In the genomic region with DNA sequence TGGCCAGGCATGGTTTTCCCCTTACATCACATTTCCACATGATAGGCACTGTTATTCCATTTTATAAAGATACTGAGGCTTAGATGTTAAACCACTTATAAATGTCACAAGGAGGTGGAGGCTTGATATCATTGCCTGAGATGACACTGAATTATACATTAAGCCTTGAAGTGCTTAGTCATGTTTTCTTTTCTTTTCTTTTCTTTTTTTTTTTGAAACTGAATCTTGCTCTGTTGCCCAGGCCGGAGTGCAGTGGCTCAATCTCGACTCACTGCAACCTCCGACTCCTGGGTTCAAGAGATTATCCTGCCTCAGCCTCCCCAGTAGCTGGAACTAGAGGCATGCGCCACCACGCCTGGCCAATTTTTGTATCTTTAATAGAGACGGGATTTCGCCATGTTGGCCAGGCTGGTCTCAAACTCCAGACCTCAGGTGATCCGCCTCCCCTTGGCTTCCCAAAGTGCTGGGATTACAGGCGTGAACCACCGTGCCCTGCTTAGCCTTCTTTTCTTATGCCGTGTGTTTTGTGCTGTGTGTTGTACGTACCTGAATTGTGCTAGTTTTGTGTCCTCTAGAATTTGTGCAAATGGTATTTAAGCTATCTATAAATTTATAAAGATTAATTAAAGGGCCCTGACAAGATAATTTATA, we compare ENCODE assay signal across 8 cellular contexts. TPM values are rescaled to one million over a fixed set of nuclear protein-coding genes. Genes with fewer than 3 reads are reported as not detected.
A peak's percentile ranks its signal among the peaks of the same experiment; 100 is the strongest.
DNase-seq lines count a peak whose midpoint lies in the region; ATAC-seq, FAIRE-seq and TF ChIP-seq lines count a peak whose summit lies in the region.

No MANE protein-coding gene starts in this region.

- in situ Hi-C loops in HepG2 (cut with HindIII; ENCODE audit: extremely low pct_ligation_motif_present, low pct_unique_long_range_greater_than_20kb), result no loop called here

- FAIRE-seq in HepG2 (lab: Jason Lieb, UNC) (no peak), urothelium cell line (lab: Jason Lieb, UNC) (no peak)

- H3K27me3 Mint-ChIP-seq in activated naive CD4-positive, alpha-beta T cell treated with anti-CD3 and anti-CD28 coated beads, Interleukin-2, amount 10 ng/mL, durations not matched to agents 7 days and 5 days, result no peaks in the 10 kb centered on the region

- no peak for TF ChIP-seq RAD21 in HepG2 (CRISPR knock-in tag; IDR thresholded peaks at IDR 0.05)

- H3K4me1 Mint-ChIP-seq in activated naive CD4-positive, alpha-beta T cell treated with anti-CD3 and anti-CD28 coated beads, Interleukin-2, amount 10 ng/mL, durations not matched to agents 7 days and 5 days, result peaks cover 35% of the 10 kb centered on the region

- 0 out of 2 replicates have a peak, but pooled peaks cover 4% of the 10 kb centered on the region for H4K20me1 ChIP-seq in HepG2 (ENCODE audit: insufficient read depth, low read length)

- POLR2A ChIA-PET in HepG2 (lab: Yijun Ruan, JAX), result interaction anchor here (0.6 to 2.1 kb wide), 17 partner anchors 10 to 307 kb away, joined by 3 to 20 read pairs (median 5); a partner anchor contains a TSS

- H3K36me3 ChIP-seq in adrenal gland (replicated peaks in 1 of 2) (peaks cover 0 to 7% of the 10 kb centered on the region in 2 donors), HepG2 (replicated peaks in 1 of 2; ENCODE audit: control insufficient read depth in 1 of 2, insufficient read depth in 2 of 2, low read length in 2 of 2) (peaks cover 5 to 9% of the 10 kb centered on the region in 2 experiments; a peak in 3 of 5 replicates), tibial nerve (peaks cover 0 to 32% (median 4%) of the 10 kb centered on the region in 3 donors)

- peaks cover 49% of the 10 kb centered on the region for H3K79me2 ChIP-seq in HepG2 (ENCODE audit: insufficient read depth, low read length)

- peak overlapping the region in 2 of 4 donors; percentile 54 to 67 for H3K4me3 ChIP-seq in adrenal gland
- peak overlapping the region; percentile 82 to 85 (median 84) for H3K4me3 ChIP-seq in HepG2 (replicated peaks in 1 of 3; ENCODE audit: insufficient read depth in 1 of 3, low read depth in 2 of 3, low read length in 3 of 3)
- H3K4me3 ChIP-seq in tibial nerve, result peak overlapping the region in 3 of 4 donors; percentile 83 to 94 (median 85)

- H3K9me3 ChIP-seq in adrenal gland (replicated peaks in 1 of 3), result no peaks in the 10 kb centered on the region
- no peaks in the 10 kb centered on the region for H3K9me3 ChIP-seq in HepG2 (ENCODE audit: low read length)
- no peaks in the 10 kb centered on the region for H3K9me3 ChIP-seq in tibial nerve

- H3K4me1 ChIP-seq in adrenal gland (replicated peaks in 1 of 2) (peaks cover 18 to 19% of the 10 kb centered on the region in 2 donors), HepG2 (ENCODE audit: insufficient read depth, low read length) (peaks cover 34% of the 10 kb centered on the region), tibial nerve (peaks cover 0 to 30% (median 14%) of the 10 kb centered on the region in 4 donors)

- peak overlapping the region; percentile 99 for H3K9ac ChIP-seq in HepG2 (ENCODE audit: insufficient read depth, low read depth, low read length)

- no peak for ATAC-seq in HepG2
- no peak for ATAC-seq in GM18870 (IDR thresholded peaks at IDR 0.05; ENCODE audit: unreplicated experiment)

- BruUV-seq in HepG2 (replicated peaks; lab: Mats Ljungman, UMichigan), result TSS peak; percentile 70

- CTCF ChIA-PET in activated naive CD4-positive, alpha-beta T cell treated with anti-CD3 and anti-CD28 coated beads, Interleukin-2, amount 10 ng/mL, durations not matched to agents 7 days and 5 days (lab: Charles Lee), result no interaction called here
- CTCF ChIA-PET in HepG2 (lab: Yijun Ruan, JAX; ENCODE audit: low intra/inter-chr PET ratio, low total read pairs), result interaction anchor here (0.7 kb wide), 1 partner anchor 34 kb away, joined by 3 read pairs; no protein-coding TSS in a partner anchor

- H3K27ac ChIP-seq in adrenal gland (peak overlapping the region; percentile 77 to 98 (median 96)), HepG2 (ENCODE audit: extremely low read length, insufficient read depth, low read length) (peak overlapping the region; percentile 99), tibial nerve (peak overlapping the region in 1 of 4 donors; percentile 96)

- no peak for DNase-seq in activated naive CD4-positive, alpha-beta T cell treated with anti-CD3 and anti-CD28 coated beads, Interleukin-2, amount 10 ng/mL, durations not matched to agents 7 days and 5 days
- DNase-seq in activated naive CD4-positive, alpha-beta T cell treated with anti-CD3 and anti-CD28 coated beads, Interleukin-2, amount 50 U/mL, for 16 hours, result no peak
- DNase-seq in adrenal gland (no peak), HepG2 (ENCODE audit: low spot score) (no peak), tibial nerve (ENCODE audit: low spot score in 2 of 2) (no peak), urothelium cell line (ENCODE audit: low spot score) (no peak), dedifferentiated amniotic fluid mesenchymal stem cell (ENCODE audit: extremely low spot score) (no peak)

- intact Hi-C loops in adrenal gland (cut with DNase I), result no loop called here
- intact Hi-C loops in HepG2 (cut with micrococcal nuclease; ENCODE audit: unreplicated experiment), result loop anchor here (5.0 kb wide), 1 partner anchor 50 kb away; a partner anchor contains a TSS

- H3K36me3 Mint-ChIP-seq in activated naive CD4-positive, alpha-beta T cell treated with anti-CD3 and anti-CD28 coated beads, Interleukin-2, amount 10 ng/mL, durations not matched to agents 7 days and 5 days, result peaks cover 23% of the 10 kb centered on the region

- TF ChIP-seq POLR2A in adrenal gland (IDR thresholded peaks at IDR 0.05) (peak in 1 of 2 donors; percentile 13), HepG2 (IDR thresholded peaks at IDR 0.05; ENCODE audit: insufficient read depth in 1 of 2, low read depth in 2 of 2, low read length in 2 of 2) (no peak), tibial nerve (IDR thresholded peaks at IDR 0.05) (no peak)

- TF ChIP-seq CTCF in adrenal gland (IDR thresholded peaks at IDR 0.05) (no peak), HepG2 (CRISPR knock-in tag; IDR thresholded peaks at IDR 0.05) (no peak), tibial nerve (IDR thresholded peaks at IDR 0.05) (no peak)

- H2AFZ ChIP-seq in HepG2 (ENCODE audit: low read length), result no peak overlapping the region

- no peaks in the 10 kb centered on the region for H3K27me3 ChIP-seq in adrenal gland
- no peaks in the 10 kb centered on the region; a peak in 1 of 5 replicates for H3K27me3 ChIP-seq in HepG2 (ENCODE audit: control insufficient read depth in 1 of 2, insufficient read depth in 2 of 2, low read length in 2 of 2)
- H3K27me3 ChIP-seq in tibial nerve, result no peaks in the 10 kb centered on the region

- TF ChIP-seq EP300 in HepG2 (IDR thresholded peaks at IDR 0.05; ENCODE audit: low read depth in 2 of 2, low read length in 2 of 2) (no peak), HepG2 (CRISPR knock-in tag; IDR thresholded peaks at IDR 0.05; ENCODE audit: borderline replicate concordance) (no peak), tibial nerve (IDR thresholded peaks at IDR 0.05) (no peak)

- peak overlapping the region; percentile 93 for H3K4me2 ChIP-seq in HepG2 (ENCODE audit: low read depth, low read length)

- H3K27ac Mint-ChIP-seq in activated naive CD4-positive, alpha-beta T cell treated with anti-CD3 and anti-CD28 coated beads, Interleukin-2, amount 10 ng/mL, durations not matched to agents 7 days and 5 days, result peak overlapping the region; percentile 98

- 66 to 79% (median 75%) methylated on average over 12 of the region's 12 CpGs for WGBS in adrenal gland, 4 donors
- 59% methylated on average over 12 of the region's 12 CpGs for WGBS in HepG2 (ENCODE audit: low lambda C conversion rate)
- 86 to 88% methylated on average over 12 of the region's 12 CpGs for WGBS in tibial nerve, 2 donors

- H3K4me3 Mint-ChIP-seq in activated naive CD4-positive, alpha-beta T cell treated with anti-CD3 and anti-CD28 coated beads, Interleukin-2, amount 10 ng/mL, durations not matched to agents 7 days and 5 days, result peak overlapping the region; percentile 88

- no peaks in the 10 kb centered on the region for H3K9me3 Mint-ChIP-seq in activated naive CD4-positive, alpha-beta T cell treated with anti-CD3 and anti-CD28 coated beads, Interleukin-2, amount 10 ng/mL, durations not matched to agents 7 days and 5 days

RNA-seq across cellular contexts. Expression of a gene that starts 1.2 kb away (rescaled TPM):
- total RNA-seq in adrenal gland, result 100 to 1,000 TPM in 2 of 8 donors, 10 to 100 TPM in 6; 55.0 to 122 (median 76.5) TPM
- 100 to 1,000 TPM in 1 of 3 donors, 10 to 100 TPM in 2; 21.9 to 166 (median 25.6) TPM for polyA plus RNA-seq in adrenal gland
- total RNA-seq in HepG2 (2016; rRNA removed; fragmentation: Illumina TruSeq; extraction: Trizol), result 75.3 and 77.0 TPM in 2 replicates
- total RNA-seq in HepG2 (2016; cell fraction: cytosol; rRNA removed; fragmentation: Illumina TruSeq; extraction: Trizol; ENCODE audit: low read depth), result 25.0 and 28.5 TPM in 2 replicates
- 71.5 and 76.4 TPM in 2 replicates for total RNA-seq in HepG2 (2016; cell fraction: insoluble cytoplasmic fraction; rRNA removed; fragmentation: Illumina TruSeq; extraction: Trizol)
- 43.5 and 45.7 TPM in 2 replicates for total RNA-seq in HepG2 (2016; cell fraction: membrane; rRNA removed; fragmentation: Illumina TruSeq; extraction: Trizol)
- total RNA-seq in HepG2 (2016; cell fraction: nucleus; rRNA removed; fragmentation: Illumina TruSeq; extraction: Trizol), result 42.9 and 52.3 TPM in 2 replicates
- 79.9 and 83.3 TPM in 2 replicates for polyA plus RNA-seq in HepG2 (2011; rRNA removed)
- 73.4 and 79.2 TPM in 2 replicates for polyA plus RNA-seq in HepG2 (2011; cell fraction: cytosol; rRNA removed)
- polyA plus RNA-seq in HepG2 (2011; cell fraction: nucleus; rRNA removed), result 121 and 132 TPM in 2 replicates
- 51.0 and 51.3 TPM in 2 replicates for polyA plus RNA-seq in HepG2 (2012)
- polyA plus RNA-seq in HepG2 (2016; cell fraction: cytosol; fragmentation: Illumina TruSeq; extraction: Trizol; ENCODE audit: low read depth), result 9.0 and 9.9 TPM in 2 replicates
- polyA plus RNA-seq in HepG2 (2016; cell fraction: insoluble cytoplasmic fraction; fragmentation: Illumina TruSeq; extraction: Trizol; ENCODE audit: low read depth), result 60.7 and 69.6 TPM in 2 replicates
- polyA plus RNA-seq in HepG2 (2016; cell fraction: membrane; fragmentation: Illumina TruSeq; extraction: Trizol; ENCODE audit: low read depth), result 16.3 and 18.8 TPM in 2 replicates
- 95.3 and 101 TPM in 2 replicates for polyA plus RNA-seq in HepG2 (2016; cell fraction: nucleus; fragmentation: Illumina TruSeq; extraction: Trizol; ENCODE audit: insufficient read depth, low read depth)
- polyA minus RNA-seq in HepG2 (2011; rRNA and poly(A)+ RNA removed; ENCODE audit: low replicate concordance), result 68.2 and 70.0 TPM in 2 replicates
- polyA minus RNA-seq in HepG2 (2011; cell fraction: cytosol; rRNA and poly(A)+ RNA removed), result 33.7 and 41.2 TPM in 2 replicates
- polyA minus RNA-seq in HepG2 (2011; cell fraction: nucleus; rRNA and poly(A)+ RNA removed), result 60.1 and 62.8 TPM in 2 replicates
- total RNA-seq in tibial nerve, result 10 to 100 TPM; 37.6 to 53.0 (median 49.2) TPM

RNA-seq across cellular contexts. Expression of a gene that starts 10.5 kb away (rescaled TPM):
- total RNA-seq in adrenal gland, result 10 to 100 TPM; 23.0 to 56.5 (median 35.8) TPM
- 10 to 100 TPM in 2 of 3 donors, 1 to 10 TPM in 1; 4.3 to 61.0 (median 27.9) TPM for polyA plus RNA-seq in adrenal gland
- total RNA-seq in HepG2 (2016; rRNA removed; fragmentation: Illumina TruSeq; extraction: Trizol), result 5.9 and 9.9 TPM in 2 replicates
- 5.5 and 8.0 TPM in 2 replicates for total RNA-seq in HepG2 (2016; cell fraction: cytosol; rRNA removed; fragmentation: Illumina TruSeq; extraction: Trizol; ENCODE audit: low read depth)
- total RNA-seq in HepG2 (2016; cell fraction: insoluble cytoplasmic fraction; rRNA removed; fragmentation: Illumina TruSeq; extraction: Trizol), result 4.0 and 11.9 TPM in 2 replicates
- total RNA-seq in HepG2 (2016; cell fraction: membrane; rRNA removed; fragmentation: Illumina TruSeq; extraction: Trizol), result 3.5 and 3.8 TPM in 2 replicates
- total RNA-seq in HepG2 (2016; cell fraction: nucleus; rRNA removed; fragmentation: Illumina TruSeq; extraction: Trizol), result 13.2 and 15.4 TPM in 2 replicates
- polyA plus RNA-seq in HepG2 (2011; rRNA removed), result 14.3 and 17.1 TPM in 2 replicates
- 2.7 and 6.4 TPM in 2 replicates for polyA plus RNA-seq in HepG2 (2011; cell fraction: cytosol; rRNA removed)
- polyA plus RNA-seq in HepG2 (2011; cell fraction: nucleus; rRNA removed), result 179 and 209 TPM in 2 replicates
- 9.1 and 11.1 TPM in 2 replicates for polyA plus RNA-seq in HepG2 (2012)
- 0.66 and 0.77 TPM in 2 replicates for polyA plus RNA-seq in HepG2 (2016; cell fraction: cytosol; fragmentation: Illumina TruSeq; extraction: Trizol; ENCODE audit: low read depth)
- 4.2 and 5.3 TPM in 2 replicates for polyA plus RNA-seq in HepG2 (2016; cell fraction: insoluble cytoplasmic fraction; fragmentation: Illumina TruSeq; extraction: Trizol; ENCODE audit: low read depth)
- 1.1 and 2.1 TPM in 2 replicates for polyA plus RNA-seq in HepG2 (2016; cell fraction: membrane; fragmentation: Illumina TruSeq; extraction: Trizol; ENCODE audit: low read depth)
- polyA plus RNA-seq in HepG2 (2016; cell fraction: nucleus; fragmentation: Illumina TruSeq; extraction: Trizol; ENCODE audit: insufficient read depth, low read depth), result 28.1 and 39.8 TPM in 2 replicates
- polyA minus RNA-seq in HepG2 (2011; rRNA and poly(A)+ RNA removed; ENCODE audit: low replicate concordance), result 26.6 and 27.6 TPM in 2 replicates
- 8.2 and 9.7 TPM in 2 replicates for polyA minus RNA-seq in HepG2 (2011; cell fraction: cytosol; rRNA and poly(A)+ RNA removed)
- 35.3 and 35.7 TPM in 2 replicates for polyA minus RNA-seq in HepG2 (2011; cell fraction: nucleus; rRNA and poly(A)+ RNA removed)
- total RNA-seq in tibial nerve, result 10 to 100 TPM; 27.8 to 77.4 (median 52.1) TPM

RNA-seq across cellular contexts. Expression of a gene that starts 47.6 kb away (rescaled TPM):
- total RNA-seq in adrenal gland, result 100 to 1,000 TPM in 1 of 8 donors, 10 to 100 TPM in 7; 51.3 to 104 (median 69.9) TPM
- polyA plus RNA-seq in adrenal gland, result 100 to 1,000 TPM in 2 of 3 donors, 10 to 100 TPM in 1; 35.0 to 139 (median 126) TPM
- total RNA-seq in HepG2 (2016; rRNA removed; fragmentation: Illumina TruSeq; extraction: Trizol), result 33.1 and 36.7 TPM in 2 replicates
- 60.6 and 75.2 TPM in 2 replicates for total RNA-seq in HepG2 (2016; cell fraction: cytosol; rRNA removed; fragmentation: Illumina TruSeq; extraction: Trizol; ENCODE audit: low read depth)
- total RNA-seq in HepG2 (2016; cell fraction: insoluble cytoplasmic fraction; rRNA removed; fragmentation: Illumina TruSeq; extraction: Trizol), result 36.3 and 39.9 TPM in 2 replicates
- total RNA-seq in HepG2 (2016; cell fraction: membrane; rRNA removed; fragmentation: Illumina TruSeq; extraction: Trizol), result 52.5 and 64.2 TPM in 2 replicates
- 15.0 and 21.0 TPM in 2 replicates for total RNA-seq in HepG2 (2016; cell fraction: nucleus; rRNA removed; fragmentation: Illumina TruSeq; extraction: Trizol)
- polyA plus RNA-seq in HepG2 (2011; rRNA removed), result 30.8 and 34.0 TPM in 2 replicates
- 41.5 and 57.5 TPM in 2 replicates for polyA plus RNA-seq in HepG2 (2011; cell fraction: cytosol; rRNA removed)
- 41.3 and 52.4 TPM in 2 replicates for polyA plus RNA-seq in HepG2 (2011; cell fraction: nucleus; rRNA removed)
- 17.3 and 21.3 TPM in 2 replicates for polyA plus RNA-seq in HepG2 (2012)
- polyA plus RNA-seq in HepG2 (2016; cell fraction: cytosol; fragmentation: Illumina TruSeq; extraction: Trizol; ENCODE audit: low read depth), result 75.5 and 80.9 TPM in 2 replicates
- polyA plus RNA-seq in HepG2 (2016; cell fraction: insoluble cytoplasmic fraction; fragmentation: Illumina TruSeq; extraction: Trizol; ENCODE audit: low read depth), result 33.0 and 34.1 TPM in 2 replicates
- polyA plus RNA-seq in HepG2 (2016; cell fraction: membrane; fragmentation: Illumina TruSeq; extraction: Trizol; ENCODE audit: low read depth), result 56.8 and 65.7 TPM in 2 replicates
- 30.1 and 31.9 TPM in 2 replicates for polyA plus RNA-seq in HepG2 (2016; cell fraction: nucleus; fragmentation: Illumina TruSeq; extraction: Trizol; ENCODE audit: insufficient read depth, low read depth)
- 40.7 and 121 TPM in 2 replicates for polyA minus RNA-seq in HepG2 (2011; rRNA and poly(A)+ RNA removed; ENCODE audit: low replicate concordance)
- polyA minus RNA-seq in HepG2 (2011; cell fraction: cytosol; rRNA and poly(A)+ RNA removed), result 15.1 and 18.1 TPM in 2 replicates
- 12.9 and 15.0 TPM in 2 replicates for polyA minus RNA-seq in HepG2 (2011; cell fraction: nucleus; rRNA and poly(A)+ RNA removed)
- total RNA-seq in tibial nerve, result 10 to 100 TPM; 55.5 to 61.8 (median 57.7) TPM

RNA-seq across cellular contexts. Expression of a gene that starts 49.4 kb away (rescaled TPM):
- total RNA-seq in adrenal gland (100 to 1,000 TPM in 1 of 8 donors, 10 to 100 TPM in 7; 46.0 to 113 (median 65.6) TPM), HepG2 (2016; rRNA removed; fragmentation: Illumina TruSeq; extraction: Trizol) (70.4 and 82.4 TPM in 2 replicates), tibial nerve (10 to 100 TPM; 55.7 to 75.6 (median 63.1) TPM)
- polyA plus RNA-seq in adrenal gland (100 to 1,000 TPM in 1 of 3 donors, 10 to 100 TPM in 2; 36.1 to 114 (median 39.0) TPM), HepG2 (2011; rRNA removed) (60.3 and 72.7 TPM in 2 replicates)
- total RNA-seq in HepG2 (2016; cell fraction: cytosol; rRNA removed; fragmentation: Illumina TruSeq; extraction: Trizol; ENCODE audit: low read depth), result 13.1 and 14.4 TPM in 2 replicates
- total RNA-seq in HepG2 (2016; cell fraction: insoluble cytoplasmic fraction; rRNA removed; fragmentation: Illumina TruSeq; extraction: Trizol), result 66.8 and 82.9 TPM in 2 replicates
- 18.9 and 22.2 TPM in 2 replicates for total RNA-seq in HepG2 (2016; cell fraction: membrane; rRNA removed; fragmentation: Illumina TruSeq; extraction: Trizol)
- total RNA-seq in HepG2 (2016; cell fraction: nucleus; rRNA removed; fragmentation: Illumina TruSeq; extraction: Trizol), result 30.8 and 32.4 TPM in 2 replicates
- polyA plus RNA-seq in HepG2 (2011; cell fraction: cytosol; rRNA removed), result 71.7 and 71.8 TPM in 2 replicates
- polyA plus RNA-seq in HepG2 (2011; cell fraction: nucleus; rRNA removed), result 26.0 and 36.8 TPM in 2 replicates
- 38.0 and 61.0 TPM in 2 replicates for polyA plus RNA-seq in HepG2 (2012)
- polyA plus RNA-seq in HepG2 (2016; cell fraction: cytosol; fragmentation: Illumina TruSeq; extraction: Trizol; ENCODE audit: low read depth), result 12.6 and 14.1 TPM in 2 replicates
- polyA plus RNA-seq in HepG2 (2016; cell fraction: insoluble cytoplasmic fraction; fragmentation: Illumina TruSeq; extraction: Trizol; ENCODE audit: low read depth), result 105 and 111 TPM in 2 replicates
- polyA plus RNA-seq in HepG2 (2016; cell fraction: membrane; fragmentation: Illumina TruSeq; extraction: Trizol; ENCODE audit: low read depth), result 15.3 and 17.8 TPM in 2 replicates
- polyA plus RNA-seq in HepG2 (2016; cell fraction: nucleus; fragmentation: Illumina TruSeq; extraction: Trizol; ENCODE audit: insufficient read depth, low read depth), result 44.4 and 56.4 TPM in 2 replicates
- 41.9 and 78.2 TPM in 2 replicates for polyA minus RNA-seq in HepG2 (2011; rRNA and poly(A)+ RNA removed; ENCODE audit: low replicate concordance)
- polyA minus RNA-seq in HepG2 (2011; cell fraction: cytosol; rRNA and poly(A)+ RNA removed), result 21.1 and 25.6 TPM in 2 replicates
- polyA minus RNA-seq in HepG2 (2011; cell fraction: nucleus; rRNA and poly(A)+ RNA removed), result 14.3 and 27.1 TPM in 2 replicates

RNA-seq across cellular contexts. Expression of a gene that starts 55.2 kb away (rescaled TPM):
- 10 to 100 TPM; 16.1 to 44.7 (median 27.4) TPM for total RNA-seq in adrenal gland
- 10 to 100 TPM in 2 of 3 donors, under 1 TPM in 1; 0.77 to 23.9 (median 15.5) TPM for polyA plus RNA-seq in adrenal gland
- total RNA-seq in HepG2 (2016; rRNA removed; fragmentation: Illumina TruSeq; extraction: Trizol), result 6.9 and 18.2 TPM in 2 replicates
- total RNA-seq in HepG2 (2016; cell fraction: cytosol; rRNA removed; fragmentation: Illumina TruSeq; extraction: Trizol; ENCODE audit: low read depth), result 2.8 and 3.3 TPM in 2 replicates
- 5.9 and 17.8 TPM in 2 replicates for total RNA-seq in HepG2 (2016; cell fraction: insoluble cytoplasmic fraction; rRNA removed; fragmentation: Illumina TruSeq; extraction: Trizol)
- 5.8 and 6.6 TPM in 2 replicates for total RNA-seq in HepG2 (2016; cell fraction: membrane; rRNA removed; fragmentation: Illumina TruSeq; extraction: Trizol)
- total RNA-seq in HepG2 (2016; cell fraction: nucleus; rRNA removed; fragmentation: Illumina TruSeq; extraction: Trizol), result 22.5 and 25.6 TPM in 2 replicates
- polyA plus RNA-seq in HepG2 (2011; rRNA removed), result 8.4 and 15.5 TPM in 2 replicates
- polyA plus RNA-seq in HepG2 (2011; cell fraction: cytosol; rRNA removed), result 9.0 and 15.7 TPM in 2 replicates
- polyA plus RNA-seq in HepG2 (2011; cell fraction: nucleus; rRNA removed), result 47.1 and 58.1 TPM in 2 replicates
- 9.8 and 16.9 TPM in 2 replicates for polyA plus RNA-seq in HepG2 (2012)
- polyA plus RNA-seq in HepG2 (2016; cell fraction: cytosol; fragmentation: Illumina TruSeq; extraction: Trizol; ENCODE audit: low read depth), result 2.3 and 2.6 TPM in 2 replicates
- polyA plus RNA-seq in HepG2 (2016; cell fraction: insoluble cytoplasmic fraction; fragmentation: Illumina TruSeq; extraction: Trizol; ENCODE audit: low read depth), result 7.7 and 10.2 TPM in 2 replicates
- 3.1 and 4.1 TPM in 2 replicates for polyA plus RNA-seq in HepG2 (2016; cell fraction: membrane; fragmentation: Illumina TruSeq; extraction: Trizol; ENCODE audit: low read depth)
- polyA plus RNA-seq in HepG2 (2016; cell fraction: nucleus; fragmentation: Illumina TruSeq; extraction: Trizol; ENCODE audit: insufficient read depth, low read depth), result 40.8 and 43.4 TPM in 2 replicates
- 1.2 and 47.2 TPM in 2 replicates for polyA minus RNA-seq in HepG2 (2011; rRNA and poly(A)+ RNA removed; ENCODE audit: low replicate concordance)
- 18.8 and 21.5 TPM in 2 replicates for polyA minus RNA-seq in HepG2 (2011; cell fraction: cytosol; rRNA and poly(A)+ RNA removed)
- 32.1 and 35.9 TPM in 2 replicates for polyA minus RNA-seq in HepG2 (2011; cell fraction: nucleus; rRNA and poly(A)+ RNA removed)
- total RNA-seq in tibial nerve, result 10 to 100 TPM; 31.0 to 58.1 (median 32.9) TPM
